In the genomic region with DNA sequence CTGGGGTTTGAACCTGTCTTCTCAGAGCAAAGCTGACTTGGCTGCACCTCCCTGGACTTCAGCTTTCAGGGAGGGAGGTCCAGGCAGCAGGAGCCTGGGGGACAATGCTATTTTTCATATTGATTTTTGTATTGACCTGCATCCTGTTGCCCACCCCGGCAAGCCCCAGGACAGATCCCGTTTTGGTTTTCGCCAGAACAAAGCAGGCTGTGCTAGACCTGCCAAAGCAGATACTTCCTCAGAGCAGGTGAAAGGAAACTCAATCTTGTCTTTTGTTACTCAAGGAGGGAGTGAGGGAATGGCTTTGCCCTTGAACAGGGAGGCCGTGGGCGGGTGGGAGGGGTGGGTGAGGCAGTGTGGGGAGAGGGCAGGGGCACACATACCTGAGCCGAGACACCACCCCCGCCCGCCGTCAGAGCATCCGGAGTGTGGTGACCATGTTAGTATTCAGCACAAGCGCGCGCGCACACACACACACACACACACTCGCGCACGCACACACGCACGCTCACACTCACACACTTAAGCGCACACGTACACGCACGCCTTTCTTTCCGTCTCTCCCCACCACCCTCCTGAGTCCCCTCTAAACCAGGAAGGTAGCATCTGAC, we compare ENCODE assay signal across 9 cellular contexts. TPM values are rescaled to one million over a fixed set of nuclear protein-coding genes. Genes with fewer than 3 reads are reported as not detected.
A peak's percentile ranks its signal among the peaks of the same experiment; 100 is the strongest.
DNase-seq lines count a peak whose midpoint lies in the region; ATAC-seq and TF ChIP-seq lines count a peak whose summit lies in the region.
"Had no signal": no experiment of that assay in that cellular context is flagged by ENCODE, and none has a peak within 500 bp of the region (broad histone marks: within the 10 kb centered on the region; RNA-seq: fewer than 3 reads in every experiment).

No MANE protein-coding gene starts in this region.

- H3K27ac ChIP-seq in CD4-positive, alpha-beta memory T cell (ENCODE audit: low read depth, low read length) = no peak overlapping the region
- H3K27ac ChIP-seq in endodermal cell (ENCODE audit: low read depth, low read length) = peak overlapping the region; percentile 92

- H3K4me3 ChIP-seq in CD4-positive, alpha-beta memory T cell (ENCODE audit: low read length in 2 of 2) = no peak overlapping the region
- no peak overlapping the region for H3K4me3 ChIP-seq in endodermal cell (ENCODE audit: low read length)

- H3K36me3 ChIP-seq in CD4-positive, alpha-beta memory T cell (ENCODE audit: insufficient read depth, low read length) = no peaks in the 10 kb centered on the region
- H3K36me3 ChIP-seq in endodermal cell (ENCODE audit: control insufficient read depth, insufficient read depth, low read length) = peaks cover 4% of the 10 kb centered on the region

- TF ChIP-seq CTCF in endodermal cell (conservative IDR thresholded peaks at IDR 0.05) = no peak

- CTCF ChIA-PET in CD4-positive, alpha-beta memory T cell (lab: Charles Lee; ENCODE audit: partially characterized antibody) = interaction anchor here (0.7 to 1.6 kb wide), 2 partner anchors 11 to 71 kb away, joined by 3 to 4 read pairs; no protein-coding TSS in a partner anchor

- 39 to 69% methylated on average over 3 to 21 of the region's 24 CpGs for WGBS in endodermal cell (ENCODE audit: insufficient coverage in 1 of 2, insufficient read length in 1 of 2), 2 experiments

- no peak for ATAC-seq in HG03045 (IDR thresholded peaks at IDR 0.05; ENCODE audit: unreplicated experiment)

- no peaks in the 10 kb centered on the region for H3K9me3 ChIP-seq in CD4-positive, alpha-beta memory T cell (ENCODE audit: control insufficient read depth in 1 of 2, low read length in 2 of 2)
- no peaks in the 10 kb centered on the region for H3K9me3 ChIP-seq in endodermal cell (ENCODE audit: control insufficient read depth, low read length)

- peaks cover 9% of the 10 kb centered on the region for H3K4me1 ChIP-seq in CD4-positive, alpha-beta memory T cell (ENCODE audit: insufficient read depth, low read length)
- H3K4me1 ChIP-seq in endodermal cell (ENCODE audit: control insufficient read depth, insufficient read depth, low read length) = peaks cover 25% of the 10 kb centered on the region

- H3K27me3 ChIP-seq in CD4-positive, alpha-beta memory T cell (ENCODE audit: insufficient read depth, low read length) = no peaks in the 10 kb centered on the region
- no peaks in the 10 kb centered on the region for H3K27me3 ChIP-seq in endodermal cell (ENCODE audit: control insufficient read depth, insufficient read depth, low read length, poor library complexity, severe bottlenecking)

- peak in 3 of 5 donors; percentile 28 to 74 (median 40) for DNase-seq in CD4-positive, alpha-beta memory T cell
- DNase-seq in activated CD4-positive, alpha-beta T cell treated with anti-CD3 and anti-CD28 coated beads, Interleukin-2, amount 50 U/mL, for 48 hours = peak; percentile 24 to 41
- DNase-seq in endodermal cell = peak; percentile 77
- DNase-seq in retina = peak; percentile 43
- no peak for DNase-seq in NOMO-1 treated with dmso at 0.1 percent for 144 hours (lab: John Stamatoyannopoulos, UW; ENCODE audit: unreplicated experiment)
- no peak for DNase-seq in NCI-H2029 (lab: John Stamatoyannopoulos, UW)
- DNase-seq in SKM-1 treated with dmso at 0.1 percent for 144 hours (lab: John Stamatoyannopoulos, UW; ENCODE audit: unreplicated experiment) = no peak
- DNase-seq: NCI-H1417 treated with DMSO at 0.1 percent for 48 hours had no signal

- H3K27me3 Mint-ChIP-seq in CD4-positive, alpha-beta memory T cell = no peaks in the 10 kb centered on the region
- peaks cover 7% of the 10 kb centered on the region for H3K27me3 Mint-ChIP-seq in endodermal cell (ENCODE audit: insufficient read depth)

- H3K27ac Mint-ChIP-seq in CD4-positive, alpha-beta memory T cell = peak overlapping the region in 5 of 7 donors; percentile 53 to 88 (median 77)
- peak overlapping the region; percentile 78 for H3K27ac Mint-ChIP-seq in endodermal cell

- H3K4me3 Mint-ChIP-seq in CD4-positive, alpha-beta memory T cell = peak overlapping the region in 6 of 8 donors; percentile 46 to 88 (median 78)
- no peak overlapping the region for H3K4me3 Mint-ChIP-seq in endodermal cell

- H3K9ac ChIP-seq in endodermal cell (ENCODE audit: extremely low read depth, low read length, poor library complexity, severe bottlenecking) = no peak overlapping the region

- peaks cover 0 to 2% (median 0%) of the 10 kb centered on the region in 8 donors for H3K9me3 Mint-ChIP-seq in CD4-positive, alpha-beta memory T cell
- H3K9me3 Mint-ChIP-seq in endodermal cell = no peaks in the 10 kb centered on the region

- POLR2A ChIA-PET in CD4-positive, alpha-beta memory T cell (lab: Charles Lee; ENCODE audit: partially characterized antibody) = no interaction called here

- H3K36me3 Mint-ChIP-seq in CD4-positive, alpha-beta memory T cell = no peaks in the 10 kb centered on the region
- no peaks in the 10 kb centered on the region for H3K36me3 Mint-ChIP-seq in endodermal cell (ENCODE audit: low read depth)

- peaks cover 7 to 27% (median 18%) of the 10 kb centered on the region in 4 donors for H3K4me1 Mint-ChIP-seq in CD4-positive, alpha-beta memory T cell
- H3K4me1 Mint-ChIP-seq in endodermal cell = peaks cover 20% of the 10 kb centered on the region

- intact Hi-C loops in CD4-positive, alpha-beta memory T cell (cut with micrococcal nuclease) = no loop called here

RNA-seq across cellular contexts. Expression of a gene that starts 59.5 kb away (rescaled TPM):
- 10 to 100 TPM; 15.4 to 19.5 TPM for total RNA-seq in CD4-positive, alpha-beta memory T cell
- polyA plus RNA-seq in CD4-positive, alpha-beta memory T cell = 1 to 10 TPM in 1 of 2 donors, under 1 TPM in 1; 0.35 to 4.0 TPM
- total RNA-seq in endodermal cell = 10 to 100 TPM; 35.9 to 42.9 TPM
- 34.4 TPM for polyA plus RNA-seq in endodermal cell (2013, experiment 1 of 2)
- polyA plus RNA-seq in endodermal cell (2013, experiment 2 of 2) = 37.1 TPM

Comparison
In these comparisons a context has a peak if more than half of its experiments do, and no peak if none do; other contexts are left out.
1. DNase-seq: peak in CD4-positive, alpha-beta memory T cell (3 of 5), activated CD4-positive, alpha-beta T cell treated with anti-CD3 and anti-CD28 coated beads, Interleukin-2, amount 50 U/mL, for 48 hours (2 of 2), endodermal cell (single experiment) and retina (single experiment); none in NOMO-1 treated with dmso at 0.1 percent for 144 hours (single experiment), NCI-H2029 (single experiment) and SKM-1 treated with dmso at 0.1 percent for 144 hours (single experiment).